1 cellular context compared by ENCODE assay signal in genomic region chr2:183543731-183544130, GRCh38.
TF ChIP-seq lines count a peak whose summit lies in the region.

No MANE protein-coding gene starts in this region.

TF ChIP-seq in H1, 55 proteins besides CTCF, POLR2A, EP300 and RAD21 (continued from another document):
- TF ChIP-seq CHD7 (IDR thresholded peaks at IDR 0.05; ENCODE audit: insufficient replicate concordance, low read length) (no peak), TAF1 (IDR thresholded peaks at IDR 0.05; ENCODE audit: low read depth, low read length) (no peak), KDM4A (IDR thresholded peaks at IDR 0.05; ENCODE audit: low read depth, low read length, severe bottlenecking) (no peak), JUN (IDR thresholded peaks at IDR 0.05; ENCODE audit: low read depth, low read length) (no peak), TAF7 (optimal IDR thresholded peaks at IDR 0.05; ENCODE audit: borderline replicate concordance, low read depth, low read length) (no peak), CREB1 (IDR thresholded peaks at IDR 0.05) (no peak), SIRT6 (IDR thresholded peaks at IDR 0.05; ENCODE audit: low read length) (no peak), SRF (IDR thresholded peaks at IDR 0.05; ENCODE audit: low read depth, low read length) (no peak), YY1 (IDR thresholded peaks at IDR 0.05; ENCODE audit: low read depth, low read length) (no peak), E2F6 (IDR thresholded peaks at IDR 0.05) (no peak), RFX5 (IDR thresholded peaks at IDR 0.05; ENCODE audit: borderline replicate concordance, low read depth, low read length) (no peak), TCF12 (IDR thresholded peaks at IDR 0.05; ENCODE audit: low read depth, low read length) (no peak)
